In genomic region chr22:49091451-49091850, GRCh38 we compare ENCODE assay signal across 26 cellular contexts.
A peak's percentile ranks its signal among the peaks of the same experiment; 100 is the strongest.
DNase-seq lines count a peak whose midpoint lies in the region; ATAC-seq, FAIRE-seq and TF ChIP-seq lines count a peak whose summit lies in the region.
"Had no signal": no experiment of that assay in that cellular context is flagged by ENCODE, and none has a peak within 500 bp of the region (broad histone marks: within the 10 kb centered on the region; RNA-seq: fewer than 3 reads in every experiment).

No MANE protein-coding gene starts in this region.

- peak; percentile 30 for DNase-seq in Right ventricle myocardium inferior (ENCODE audit: missing footprints)
- no peak for DNase-seq in heart left ventricle
- no peak for DNase-seq in H1 (ENCODE audit: low read depth in 1 of 2, low spot score in 2 of 2)
- DNase-seq in osteoblast (ENCODE audit: insufficient read length, low spot score, missing footprints) = peak; percentile 66
- no peak for DNase-seq in activated CD4-positive, alpha-beta memory T cell treated with anti-CD3 and anti-CD28 coated beads for 36 hours
- DNase-seq in amniotic stem cell (lab: John Stamatoyannopoulos, UW) = no peak
- DNase-seq: AML-193, DND-41, MM.1S, NCI-H1048, NCI-H1417, NCI-H187, NCI-H2081 treated with DMSO at 0.1 percent for 48 hours, NCI-H2171, NCI-H226, NCI-H69, Right ventricle myocardium superior had no signal

- H4K91ac ChIP-seq in H1 (replicated peaks; ENCODE audit: insufficient read length, low read length) = no peak overlapping the region

- no peaks in the 10 kb centered on the region for H3K4me1 Mint-ChIP-seq in activated CD4-positive, alpha-beta memory T cell treated with anti-CD3 and anti-CD28 coated beads for 36 hours (ENCODE audit: low read depth)
- no peaks in the 10 kb centered on the region for H3K4me1 Mint-ChIP-seq in activated T-helper 17 cell treated with anti-CD3 and anti-CD28 coated beads, Interleukin-2, amount 50 U/mL, for 72 hours
- H3K4me1 Mint-ChIP-seq: IgD-negative memory B cell had no signal

- peaks cover 0 to 6% of the 10 kb centered on the region in 2 experiments for H4K20me1 ChIP-seq in H1 (replicated peaks in 1 of 2; ENCODE audit: control insufficient read depth in 1 of 2, insufficient read depth in 2 of 2, low read length in 2 of 2)
- H4K20me1 ChIP-seq in osteoblast (ENCODE audit: insufficient read depth, low read length) = no peaks in the 10 kb centered on the region

- H2AFZ ChIP-seq in H1 (ENCODE audit: low read length) (no peak overlapping the region), osteoblast (ENCODE audit: low read length) (no peak overlapping the region)

- WGBS in heart left ventricle, 4 donors = 73 to 87% (median 83%) methylated on average over 16 to 19 of the region's 19 CpGs
- WGBS in H1 (ENCODE audit: extremely low coverage in 1 of 2, insufficient coverage in 1 of 2, insufficient read length in 1 of 2, insufficient replicate concordance in 2 of 2, low coverage in 1 of 2, low lambda C conversion rate in 2 of 2, missing lambda C conversion rate in 1 of 2), 2 experiments = 85% methylated on average over 19 of the region's 19 CpGs; no CpG with 5 or more reads in 1 of the 2 experiments

- H3K4me3 Mint-ChIP-seq in activated CD4-positive, alpha-beta memory T cell treated with anti-CD3 and anti-CD28 coated beads for 36 hours = no peak overlapping the region
- no peak overlapping the region for H3K4me3 Mint-ChIP-seq in activated T-helper 17 cell treated with anti-CD3 and anti-CD28 coated beads, Interleukin-2, amount 50 U/mL, for 72 hours
- H3K4me3 Mint-ChIP-seq: IgD-negative memory B cell had no signal

- no peak overlapping the region for H4K5ac ChIP-seq in H1 (ENCODE audit: insufficient read length, low read depth, low read length)

- H3K4me2 ChIP-seq in H1 (ENCODE audit: insufficient read depth in 1 of 2, low read depth in 2 of 2, low read length in 2 of 2) (no peak overlapping the region), osteoblast (ENCODE audit: insufficient read depth, low read length) (no peak overlapping the region)
- H3K4me2 ChIP-seq: KMS-11 had no signal

- no peak for TF ChIP-seq POLR2A in heart left ventricle (IDR thresholded peaks at IDR 0.05)
- TF ChIP-seq POLR2A in H1 (IDR thresholded peaks at IDR 0.05; ENCODE audit: control extremely low read depth in 1 of 2, low read depth in 2 of 2, low read length in 2 of 2) = no peak

- H3K79me2 ChIP-seq in H1 (ENCODE audit: control insufficient read depth in 1 of 2, insufficient read depth in 2 of 2, low read length in 2 of 2) (no peaks in the 10 kb centered on the region), osteoblast (ENCODE audit: insufficient read depth, low read length) (no peaks in the 10 kb centered on the region)

- H3K9me3 ChIP-seq in heart left ventricle (no peaks in the 10 kb centered on the region), H1 (ENCODE audit: insufficient read depth in 2 of 2, low read depth in 1 of 2, low read length in 1 of 2) (no peaks in the 10 kb centered on the region), osteoblast (ENCODE audit: low read depth, low read length) (no peaks in the 10 kb centered on the region)

- H2BK5ac ChIP-seq in H1 (ENCODE audit: low read depth, low read length) = no peak overlapping the region

- H3K56ac ChIP-seq in H1 (replicated peaks; ENCODE audit: insufficient read length, low read depth, low read length) = no peak overlapping the region

- H3K27me3 ChIP-seq in heart left ventricle (peaks cover 0 to 60% (median 3%) of the 10 kb centered on the region in 9 donors), H1 (replicated peaks in 1 of 4; ENCODE audit: control insufficient read depth in 3 of 4, extremely low read depth in 1 of 4, insufficient read depth in 3 of 4, low read length in 3 of 4) (no peaks in the 10 kb centered on the region), osteoblast (ENCODE audit: insufficient read depth, low read length) (no peaks in the 10 kb centered on the region)
- H3K27me3 ChIP-seq: SJSA1 had no signal

- H3K36me3 ChIP-seq in heart left ventricle (no peaks in the 10 kb centered on the region), H1 (ENCODE audit: control insufficient read depth in 2 of 4, insufficient read depth in 4 of 4, low read length in 3 of 4) (no peaks in the 10 kb centered on the region; a peak in 1 of 8 replicates), osteoblast (ENCODE audit: insufficient read depth, low read length) (no peaks in the 10 kb centered on the region)
- H3K36me3 ChIP-seq: SJSA1 had no signal

- TF ChIP-seq CTCF in heart left ventricle (IDR thresholded peaks at IDR 0.05) = no peak
- no peak for TF ChIP-seq CTCF in H1 (IDR thresholded peaks at IDR 0.05; ENCODE audit: control extremely low read depth in 1 of 3, insufficient read depth in 1 of 3, low read depth in 1 of 3, low read length in 3 of 3)
- TF ChIP-seq CTCF in osteoblast (IDR thresholded peaks at IDR 0.05; ENCODE audit: extremely low read depth, low read depth, low read length) = no peak

- no peak overlapping the region for H2BK120ac ChIP-seq in H1 (replicated peaks; ENCODE audit: low read depth, low read length)

- H3K36me3 Mint-ChIP-seq in activated CD4-positive, alpha-beta memory T cell treated with anti-CD3 and anti-CD28 coated beads for 36 hours = no peaks in the 10 kb centered on the region
- no peaks in the 10 kb centered on the region for H3K36me3 Mint-ChIP-seq in activated T-helper 17 cell treated with anti-CD3 and anti-CD28 coated beads, Interleukin-2, amount 50 U/mL, for 72 hours (ENCODE audit: low read depth)
- H3K36me3 Mint-ChIP-seq: IgD-negative memory B cell had no signal

- peaks cover 3% of the 10 kb centered on the region; the same call in 1 of the 2 replicates for H3K23me2 ChIP-seq in H1 (ENCODE audit: low read depth, low read length)

- no peak overlapping the region for H3K18ac ChIP-seq in H1 (ENCODE audit: extremely low read depth, low read length)

- H4K8ac ChIP-seq in H1 (ENCODE audit: extremely low read depth, insufficient read depth, low read length) = no peak overlapping the region

- H3K14ac ChIP-seq in H1 (ENCODE audit: insufficient read length) = no peak overlapping the region

- TF ChIP-seq RAD21 in H1 (IDR thresholded peaks at IDR 0.05 in 1 of 2, conservative IDR thresholded peaks at IDR 0.05 in 1 of 2; ENCODE audit: low read depth in 2 of 2, low read length in 2 of 2) = no peak

- CTCF ChIA-PET in H1 (lab: Charles Lee; ENCODE audit: partially characterized antibody) = no interaction called here
- CTCF ChIA-PET in activated CD4-positive, alpha-beta memory T cell treated with anti-CD3 and anti-CD28 coated beads for 36 hours (lab: Charles Lee) = no interaction called here

- POLR2A ChIA-PET in H1 (lab: Charles Lee; ENCODE audit: partially characterized antibody) = no interaction called here
- POLR2A ChIA-PET in activated CD4-positive, alpha-beta memory T cell treated with anti-CD3 and anti-CD28 coated beads for 36 hours (lab: Charles Lee) = no interaction called here

- H3K4me3 ChIP-seq in heart left ventricle (no peak overlapping the region), H1 (ENCODE audit: extremely low read depth in 1 of 4, insufficient read depth in 2 of 4, low read depth in 3 of 4, low read length in 4 of 4) (no peak overlapping the region), osteoblast (ENCODE audit: insufficient read depth, low read length) (no peak overlapping the region)
- H3K4me3 ChIP-seq: SJSA1 had no signal

- no peak for TF ChIP-seq EP300 in H1 (IDR thresholded peaks at IDR 0.05; ENCODE audit: borderline replicate concordance in 1 of 2, low read depth in 2 of 2, low read length in 2 of 2)

- FAIRE-seq in H1 (lab: Jason Lieb, UNC) = no peak
- FAIRE-seq: A204.1, GM12892, H54, RCC 7860 had no signal

- no peak overlapping the region for H3K9ac ChIP-seq in H1 (replicated peaks in 1 of 4; ENCODE audit: extremely low read depth in 1 of 4, low read depth in 3 of 4, low read length in 3 of 4)
- H3K9ac ChIP-seq: KMS-11 had no signal

- H2BK15ac ChIP-seq in H1 (ENCODE audit: low read length) = 0 out of 2 replicates have a peak overlapping the region, but pooled peaks have one; percentile 46

- H3K27ac ChIP-seq in heart left ventricle (no peak overlapping the region), H1 (ENCODE audit: low read depth, low read length) (no peak overlapping the region), osteoblast (ENCODE audit: low read depth, low read length) (no peak overlapping the region)
- H3K27ac ChIP-seq: C4-2B, KMS-11, SJSA1 had no signal

- H3K27me3 Mint-ChIP-seq in activated CD4-positive, alpha-beta memory T cell treated with anti-CD3 and anti-CD28 coated beads for 36 hours = no peaks in the 10 kb centered on the region
- no peaks in the 10 kb centered on the region for H3K27me3 Mint-ChIP-seq in activated T-helper 17 cell treated with anti-CD3 and anti-CD28 coated beads, Interleukin-2, amount 50 U/mL, for 72 hours

- H2AK5ac ChIP-seq in H1 (ENCODE audit: low read depth, low read length) = no peak overlapping the region

- intact Hi-C loops in Right ventricle myocardium inferior (cut with DNase I) (no loop called here), heart left ventricle (cut with DNase I) (no loop called here)
- intact Hi-C loops in activated CD4-positive, alpha-beta memory T cell treated with anti-CD3 and anti-CD28 coated beads for 36 hours (cut with micrococcal nuclease) = no loop called here

- H3K23ac ChIP-seq in H1 (ENCODE audit: insufficient read length) = no peak overlapping the region

- ATAC-seq in Right ventricle myocardium inferior (no peak), heart left ventricle (no peak)
- no peak for ATAC-seq in activated T-helper 17 cell treated with anti-CD3 and anti-CD28 coated beads, Interleukin-2, amount 50 U/mL, for 72 hours (replicated peaks)

- no peak overlapping the region for H2BK20ac ChIP-seq in H1 (ENCODE audit: low read length)

- H2BK12ac ChIP-seq in H1 (ENCODE audit: low read depth, low read length) = no peak overlapping the region

- no peak overlapping the region for H3K27ac Mint-ChIP-seq in activated CD4-positive, alpha-beta memory T cell treated with anti-CD3 and anti-CD28 coated beads for 36 hours
- no peak overlapping the region for H3K27ac Mint-ChIP-seq in activated T-helper 17 cell treated with anti-CD3 and anti-CD28 coated beads, Interleukin-2, amount 50 U/mL, for 72 hours
- H3K27ac Mint-ChIP-seq: IgD-negative memory B cell had no signal

- no peaks in the 10 kb centered on the region for H3K4me1 ChIP-seq in heart left ventricle
- no peaks in the 10 kb centered on the region; a peak in 1 of 7 replicates for H3K4me1 ChIP-seq in H1 (replicated peaks in 1 of 4; ENCODE audit: control insufficient read depth in 3 of 4, insufficient read depth in 4 of 4, low read length in 3 of 4)
- no peaks in the 10 kb centered on the region for H3K4me1 ChIP-seq in osteoblast (ENCODE audit: insufficient read depth, low read length)
- H3K4me1 ChIP-seq: SJSA1 had no signal

- H3K9me3 Mint-ChIP-seq in activated CD4-positive, alpha-beta memory T cell treated with anti-CD3 and anti-CD28 coated beads for 36 hours = no peaks in the 10 kb centered on the region
- H3K9me3 Mint-ChIP-seq in activated T-helper 17 cell treated with anti-CD3 and anti-CD28 coated beads, Interleukin-2, amount 50 U/mL, for 72 hours = no peaks in the 10 kb centered on the region

- H3K4ac ChIP-seq in H1 (replicated peaks; ENCODE audit: insufficient read length, low read depth, low read length) = no peak overlapping the region

- no peaks in the 10 kb centered on the region for H3K79me1 ChIP-seq in H1 (ENCODE audit: low read depth, low read length)

Comparison
In these comparisons a context has a peak if more than half of its experiments do, and no peak if none do; other contexts are left out.
1. DNase-seq: peak in Right ventricle myocardium inferior (single experiment) and osteoblast (single experiment); none in heart left ventricle (0 of 5), H1 (0 of 2), activated CD4-positive, alpha-beta memory T cell treated with anti-CD3 and anti-CD28 coated beads for 36 hours (single experiment) and amniotic stem cell (single experiment).